In the genomic region with DNA sequence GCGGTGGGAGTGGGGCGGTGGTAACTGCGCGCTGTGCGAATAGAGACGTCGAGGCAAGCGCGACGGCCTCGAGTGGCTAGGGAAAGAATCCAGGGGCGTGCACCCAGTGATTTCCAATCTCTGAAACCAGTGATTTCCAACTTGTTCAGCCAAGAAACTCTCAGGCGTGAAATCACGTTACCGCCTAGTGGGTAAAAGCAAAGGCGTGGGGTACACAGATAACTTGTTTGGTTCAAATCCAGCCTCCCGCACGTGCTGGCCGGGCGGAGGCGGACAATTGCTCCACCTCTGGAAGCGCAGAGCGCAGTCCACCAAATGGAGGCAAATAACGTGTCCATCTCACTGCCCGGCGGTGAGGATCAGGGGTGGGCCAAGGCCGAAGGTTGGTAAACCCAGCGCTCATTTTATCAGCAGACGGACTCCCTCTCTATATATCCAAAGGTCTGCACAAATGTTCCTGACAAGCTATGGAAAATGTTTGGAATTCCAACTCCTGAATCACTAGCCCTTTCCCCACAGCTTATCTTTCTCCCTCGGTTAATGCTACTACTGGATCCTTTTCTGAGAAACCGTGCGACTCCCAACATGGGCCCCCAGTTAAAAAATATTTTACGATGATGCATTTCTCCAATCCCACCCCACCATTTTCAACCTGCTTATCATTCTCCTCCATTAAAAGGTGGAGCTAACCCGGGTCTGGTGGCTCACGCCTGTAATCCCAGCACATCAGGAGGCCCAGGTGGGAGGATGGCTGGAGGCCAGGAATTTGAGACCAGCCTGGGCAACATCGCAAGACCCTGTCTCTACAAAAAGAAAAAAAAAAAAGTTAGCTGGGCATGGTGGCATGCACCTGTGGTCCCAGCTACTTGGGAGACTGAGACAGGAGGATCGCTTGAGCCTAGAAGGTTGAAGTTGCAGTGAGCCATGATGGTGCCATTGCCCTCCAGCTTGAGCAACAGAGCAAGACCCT, we compare ENCODE assay signal across 1 cellular context.
TF ChIP-seq lines count a peak whose summit lies in the region.

No MANE protein-coding gene starts in this region.

TF ChIP-seq in GM23338, 12 proteins besides CTCF, POLR2A, EP300 and RAD21 (continued from another document):
- TF ChIP-seq, protein P1, sequence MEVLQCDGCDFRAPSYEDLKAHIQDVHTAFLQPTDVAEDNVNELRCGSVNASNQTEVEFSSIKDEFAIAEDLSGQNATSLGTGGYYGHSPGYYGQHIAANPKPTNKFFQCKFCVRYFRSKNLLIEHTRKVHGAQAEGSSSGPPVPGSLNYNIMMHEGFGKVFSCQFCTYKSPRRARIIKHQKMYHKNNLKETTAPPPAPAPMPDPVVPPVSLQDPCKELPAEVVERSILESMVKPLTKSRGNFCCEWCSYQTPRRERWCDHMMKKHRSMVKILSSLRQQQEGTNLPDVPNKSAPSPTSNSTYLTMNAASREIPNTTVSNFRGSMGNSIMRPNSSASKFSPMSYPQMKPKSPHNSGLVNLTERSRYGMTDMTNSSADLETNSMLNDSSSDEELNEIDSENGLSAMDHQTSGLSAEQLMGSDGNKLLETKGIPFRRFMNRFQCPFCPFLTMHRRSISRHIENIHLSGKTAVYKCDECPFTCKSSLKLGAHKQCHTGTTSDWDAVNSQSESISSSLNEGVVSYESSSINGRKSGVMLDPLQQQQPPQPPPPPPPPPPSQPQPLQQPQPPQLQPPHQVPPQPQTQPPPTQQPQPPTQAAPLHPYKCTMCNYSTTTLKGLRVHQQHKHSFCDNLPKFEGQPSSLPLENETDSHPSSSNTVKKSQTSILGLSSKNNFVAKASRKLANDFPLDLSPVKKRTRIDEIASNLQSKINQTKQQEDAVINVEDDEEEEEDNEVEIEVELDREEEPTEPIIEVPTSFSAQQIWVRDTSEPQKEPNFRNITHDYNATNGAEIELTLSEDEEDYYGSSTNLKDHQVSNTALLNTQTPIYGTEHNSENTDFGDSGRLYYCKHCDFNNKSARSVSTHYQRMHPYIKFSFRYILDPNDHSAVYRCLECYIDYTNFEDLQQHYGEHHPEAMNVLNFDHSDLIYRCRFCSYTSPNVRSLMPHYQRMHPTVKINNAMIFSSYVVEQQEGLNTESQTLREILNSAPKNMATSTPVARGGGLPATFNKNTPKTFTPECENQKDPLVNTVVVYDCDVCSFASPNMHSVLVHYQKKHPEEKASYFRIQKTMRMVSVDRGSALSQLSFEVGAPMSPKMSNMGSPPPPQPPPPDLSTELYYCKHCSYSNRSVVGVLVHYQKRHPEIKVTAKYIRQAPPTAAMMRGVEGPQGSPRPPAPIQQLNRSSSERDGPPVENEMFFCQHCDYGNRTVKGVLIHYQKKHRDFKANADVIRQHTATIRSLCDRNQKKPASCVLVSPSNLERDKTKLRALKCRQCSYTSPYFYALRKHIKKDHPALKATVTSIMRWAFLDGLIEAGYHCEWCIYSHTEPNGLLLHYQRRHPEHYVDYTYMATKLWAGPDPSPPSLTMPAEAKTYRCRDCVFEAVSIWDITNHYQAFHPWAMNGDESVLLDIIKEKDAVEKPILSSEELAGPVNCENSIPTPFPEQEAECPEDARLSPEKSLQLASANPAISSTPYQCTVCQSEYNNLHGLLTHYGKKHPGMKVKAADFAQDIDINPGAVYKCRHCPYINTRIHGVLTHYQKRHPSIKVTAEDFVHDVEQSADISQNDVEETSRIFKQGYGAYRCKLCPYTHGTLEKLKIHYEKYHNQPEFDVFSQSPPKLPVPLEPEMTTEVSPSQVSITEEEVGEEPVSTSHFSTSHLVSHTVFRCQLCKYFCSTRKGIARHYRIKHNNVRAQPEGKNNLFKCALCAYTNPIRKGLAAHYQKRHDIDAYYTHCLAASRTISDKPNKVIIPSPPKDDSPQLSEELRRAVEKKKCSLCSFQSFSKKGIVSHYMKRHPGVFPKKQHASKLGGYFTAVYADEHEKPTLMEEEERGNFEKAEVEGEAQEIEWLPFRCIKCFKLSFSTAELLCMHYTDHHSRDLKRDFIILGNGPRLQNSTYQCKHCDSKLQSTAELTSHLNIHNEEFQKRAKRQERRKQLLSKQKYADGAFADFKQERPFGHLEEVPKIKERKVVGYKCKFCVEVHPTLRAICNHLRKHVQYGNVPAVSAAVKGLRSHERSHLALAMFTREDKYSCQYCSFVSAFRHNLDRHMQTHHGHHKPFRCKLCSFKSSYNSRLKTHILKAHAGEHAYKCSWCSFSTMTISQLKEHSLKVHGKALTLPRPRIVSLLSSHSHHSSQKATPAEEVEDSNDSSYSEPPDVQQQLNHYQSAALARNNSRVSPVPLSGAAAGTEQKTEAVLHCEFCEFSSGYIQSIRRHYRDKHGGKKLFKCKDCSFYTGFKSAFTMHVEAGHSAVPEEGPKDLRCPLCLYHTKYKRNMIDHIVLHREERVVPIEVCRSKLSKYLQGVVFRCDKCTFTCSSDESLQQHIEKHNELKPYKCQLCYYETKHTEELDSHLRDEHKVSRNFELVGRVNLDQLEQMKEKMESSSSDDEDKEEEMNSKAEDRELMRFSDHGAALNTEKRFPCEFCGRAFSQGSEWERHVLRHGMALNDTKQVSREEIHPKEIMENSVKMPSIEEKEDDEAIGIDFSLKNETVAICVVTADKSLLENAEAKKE (CRISPR knock-in tag; IDR thresholded peaks at IDR 0.05): no peak
- TF ChIP-seq ZNF114 (CRISPR knock-in tag; IDR thresholded peaks at IDR 0.05): no peak
- no peak for TF ChIP-seq ZNF331 (CRISPR knock-in tag; IDR thresholded peaks at IDR 0.05; ENCODE audit: low read depth)
- no peak for TF ChIP-seq POLR2AphosphoS5 (IDR thresholded peaks at IDR 0.05; ENCODE audit: low read depth)
- TF ChIP-seq NANOG (IDR thresholded peaks at IDR 0.05; ENCODE audit: borderline replicate concordance): no peak
- no peak for TF ChIP-seq STAT1 (IDR thresholded peaks at IDR 0.05; ENCODE audit: unreplicated experiment)
TF ChIP-seq in GM23338: peak in this region for 0.
